ENCODE assay signal across 18 cellular contexts in the genomic region with DNA sequence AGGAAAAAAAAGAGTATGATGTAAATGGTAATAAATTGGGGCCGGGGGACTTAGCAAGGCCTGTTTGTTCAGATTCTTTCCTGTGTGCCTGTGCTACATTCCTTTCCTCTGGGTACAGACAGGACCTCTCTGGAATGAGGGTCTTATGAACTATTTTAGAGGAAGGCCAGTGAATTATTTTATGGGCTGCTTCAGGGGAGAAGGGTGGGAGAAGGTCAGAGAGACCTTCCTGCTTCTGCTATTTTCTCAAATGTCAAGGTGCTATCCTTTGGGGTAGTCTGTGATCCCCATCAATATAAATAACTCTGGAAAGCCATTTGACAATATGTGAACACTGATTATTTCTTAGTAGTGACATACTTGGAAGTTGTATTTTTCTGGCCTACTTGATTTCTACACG.
"Had no signal": no experiment of that assay in that cellular context is flagged by ENCODE, and none has a peak within 500 bp of the region (broad histone marks: within the 10 kb centered on the region; RNA-seq: fewer than 3 reads in every experiment).

No MANE protein-coding gene starts in this region.

- H3K4me3 ChIP-seq: MG63, SJSA1 had no signal

- H3K27ac ChIP-seq: SJSA1 had no signal

- H3K36me3 ChIP-seq: MG63, SJSA1 had no signal

- H3K4me1 ChIP-seq: SJSA1 had no signal

- H3K27me3 ChIP-seq: MG63, SJSA1 had no signal

- DNase-seq: KBM-7, MG63, NCI-H1092, NCI-H1105 treated with DMSO at 0.1 percent for 48 hours, NCI-H1417 treated with DMSO at 0.1 percent for 48 hours, NCI-H146, NCI-H1694 treated with DMSO at 0.1 percent for 48 hours, NCI-H1930, NCI-H2081, NCI-H2107, NCI-H2227 treated with DMSO at 0.1 percent for 48 hours, NCI-H524, NCI-H69, NCI-H774, Right ventricle myocardium superior, RPMI8226, SIG-M5 had no signal
